ENCODE assay signal across 28 cellular contexts in genomic region chr4:69930768-69931167, GRCh38. TPM values are rescaled to one million over a fixed set of nuclear protein-coding genes. Genes with fewer than 3 reads are reported as not detected.
"Had no signal": no experiment of that assay in that cellular context is flagged by ENCODE, and none has a peak within 500 bp of the region (broad histone marks: within the 10 kb centered on the region; RNA-seq: fewer than 3 reads in every experiment).

A gene with protein sequence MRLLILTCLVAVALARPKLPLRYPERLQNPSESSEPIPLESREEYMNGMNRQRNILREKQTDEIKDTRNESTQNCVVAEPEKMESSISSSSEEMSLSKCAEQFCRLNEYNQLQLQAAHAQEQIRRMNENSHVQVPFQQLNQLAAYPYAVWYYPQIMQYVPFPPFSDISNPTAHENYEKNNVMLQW (plus strand): TSS chr4:69931068. CDS start chr4:69932556, 1,488 bp downstream.

- H3K27me3 ChIP-seq: stomach, suprapubic skin, testis, thyroid gland, tibial artery, tibial nerve, transverse colon, upper lobe of left lung, upper lobe of right lung, uterus, vagina had no signal

- H3K4me1 ChIP-seq: stomach, suprapubic skin, testis, thyroid gland, tibial artery, tibial nerve, transverse colon, upper lobe of left lung, upper lobe of right lung, uterus, vagina had no signal

- H3K27ac ChIP-seq: stomach, suprapubic skin, testis, thoracic aorta, thyroid gland, tibial artery, tibial nerve, transverse colon, upper lobe of left lung, upper lobe of right lung, uterus, vagina had no signal

- FAIRE-seq: urothelium cell line had no signal

- DNase-seq: stimulated activated CD4-positive, alpha-beta T cell treated with anti-CD3 and anti-CD28 coated beads, Interleukin-2, amount 100 ng/mL, for 48 hours; stimulated activated CD4-positive, alpha-beta T cell treated with anti-CD3 and anti-CD28 coated beads, Interleukin-4, amount 100 ng/mL, for 1 hour; stimulated activated CD4-positive, alpha-beta T cell treated with anti-CD3 and anti-CD28 coated beads, Interleukin-4, amount 100 ng/mL, for 24 hours; stimulated activated CD4-positive, alpha-beta T cell treated with anti-CD3 and anti-CD28 coated beads, Interleukin-4, amount 100 ng/mL, for 4 hours; stimulated activated CD8-positive, alpha-beta memory T cell treated with anti-CD3 and anti-CD28 coated beads, Interleukin-4, amount 100 ng/mL, for 48 hours; stimulated activated naive B cell treated with anti-CD40 and anti-IgM and Interleukin-4, amounts not matched to agents 10 μg/mL and 1 μg/mL and 100 μg/mL, for 72 hours; stimulated activated naive CD4-positive, alpha-beta T cell; stimulated activated naive CD4-positive, alpha-beta T cell treated with Interleukin-2 at 50 U/mL for 16 hours; stimulated activated naive CD8-positive, alpha-beta T cell treated with anti-CD3 and anti-CD28 coated beads, Interleukin-15, amount 100 ng/mL, for 72 hours; stimulated activated naive CD8-positive, alpha-beta T cell treated with anti-CD3 and anti-CD28 coated beads, Interleukin-15, Interleukin-2, amounts not matched to agents 100 U/mL and 50 U/mL, for 24 hours; stomach; substantia nigra; testis; thyroid gland; tibial artery; transverse colon; trophoblast cell; upper lobe of left lung; upper lobe of right lung; uterus had no signal

- H3K36me3 ChIP-seq: stomach, suprapubic skin, thoracic aorta, thyroid gland, tibial artery, tibial nerve, transverse colon, upper lobe of left lung, upper lobe of right lung, uterus, vagina had no signal

- H3K4me3 ChIP-seq: stomach, suprapubic skin, testis, thoracic aorta, thyroid gland, tibial artery, tibial nerve, transverse colon, upper lobe of left lung, upper lobe of right lung, uterus, vagina had no signal

RNA-seq across cellular contexts. Expression of the gene that starts here (rescaled TPM):
- total RNA-seq: stomach, suprapubic skin, temporal lobe, thoracic aorta, thyroid gland, upper lobe of left lung, upper lobe of right lung, ureter, urinary bladder, uterus, vagina had no signal
